ENCODE assay signal across 15 cellular contexts in the genomic region with DNA sequence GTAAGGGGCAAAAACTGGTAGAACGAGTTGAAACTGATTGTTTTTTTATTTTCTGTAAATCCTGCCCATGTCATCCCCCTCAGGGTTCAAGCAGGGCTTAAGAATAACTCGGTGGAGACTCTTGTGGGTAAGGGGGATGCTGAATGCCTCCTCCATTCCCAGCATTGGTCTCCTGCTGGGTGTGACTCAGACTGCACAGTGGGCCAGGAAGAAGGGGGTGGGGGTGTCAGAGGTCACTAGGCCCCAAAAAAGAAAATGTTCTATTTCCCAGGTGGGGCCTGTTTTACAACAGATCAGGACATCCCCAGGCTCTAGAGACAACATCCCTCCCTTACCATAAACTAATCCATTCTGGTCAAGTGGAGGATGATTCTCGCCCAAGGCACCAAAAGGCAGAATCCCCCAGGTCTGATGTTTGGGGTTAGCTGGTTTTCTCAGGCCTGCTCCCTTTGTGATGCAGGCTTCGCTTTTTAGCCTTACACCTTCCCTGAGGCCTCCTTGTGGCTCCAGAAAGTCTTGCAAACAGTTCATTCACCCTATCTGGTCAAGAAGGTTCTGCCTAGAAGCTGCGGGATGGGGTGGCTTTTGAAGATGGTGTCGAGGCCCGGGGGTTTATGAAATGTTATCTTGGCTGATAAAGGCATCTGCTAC. TPM values are rescaled to one million over a fixed set of nuclear protein-coding genes. Genes with fewer than 3 reads are reported as not detected.
DNase-seq lines count a peak whose midpoint lies in the region; ATAC-seq, FAIRE-seq and TF ChIP-seq lines count a peak whose summit lies in the region.
"Had no signal": no experiment of that assay in that cellular context is flagged by ENCODE, and none has a peak within 500 bp of the region (broad histone marks: within the 10 kb centered on the region; RNA-seq: fewer than 3 reads in every experiment).

No MANE protein-coding gene starts in this region.

- no peaks in the 10 kb centered on the region for H3K36me3 Mint-ChIP-seq in activated T-helper 1 cell treated with anti-CD3 and anti-CD28 coated beads, Interleukin-12 subunit alpha, Interleukin-12 subunit beta, Interleukin-2, Interleukin-4 antibody, amounts not matched to agents 30 ng/mL and 10 ng/mL and 1 ng/mL, durations not matched to agents 14 hours and 24 hours and 36 hours (ENCODE audit: low read depth)

- FAIRE-seq in bronchial epithelial cell (lab: Jason Lieb, UNC), result peak; percentile 28
- FAIRE-seq: D721Med had no signal

- H3K27me3 ChIP-seq in bronchial epithelial cell (ENCODE audit: control insufficient read depth, insufficient read depth, low read length) (no peaks in the 10 kb centered on the region), kidney epithelial cell (ENCODE audit: control insufficient read depth, insufficient read depth, low read length) (no peaks in the 10 kb centered on the region)

- intact Hi-C loops in activated T-helper 1 cell treated with anti-CD3 and anti-CD28 coated beads, Interleukin-12 subunit alpha, Interleukin-12 subunit beta, Interleukin-2, Interleukin-4 antibody, amounts not matched to agents 30 ng/mL and 10 ng/mL and 1 ng/mL, durations not matched to agents 14 hours and 24 hours and 36 hours (cut with micrococcal nuclease), result no loop called here

- H3K27ac Mint-ChIP-seq in activated T-helper 1 cell treated with anti-CD3 and anti-CD28 coated beads, Interleukin-12 subunit alpha, Interleukin-12 subunit beta, Interleukin-2, Interleukin-4 antibody, amounts not matched to agents 30 ng/mL and 10 ng/mL and 1 ng/mL, durations not matched to agents 14 hours and 24 hours and 36 hours, result no peak overlapping the region
- H3K27ac Mint-ChIP-seq: T-helper 2 cell treated with Interferon-gamma antibody and Interleukin-4, amounts not matched to agents 5 μg/mL and 100 μg/mL, for 36 hours had no signal

- no peaks in the 10 kb centered on the region for H3K9me3 Mint-ChIP-seq in activated T-helper 1 cell treated with anti-CD3 and anti-CD28 coated beads, Interleukin-12 subunit alpha, Interleukin-12 subunit beta, Interleukin-2, Interleukin-4 antibody, amounts not matched to agents 30 ng/mL and 10 ng/mL and 1 ng/mL, durations not matched to agents 14 hours and 24 hours and 36 hours
- H3K9me3 Mint-ChIP-seq: T-helper 2 cell treated with Interferon-gamma antibody and Interleukin-4, amounts not matched to agents 5 μg/mL and 100 μg/mL, for 36 hours had no signal

- H3K4me3 ChIP-seq in bronchial epithelial cell (ENCODE audit: low read depth, low read length), result no peak overlapping the region
- H3K4me3 ChIP-seq in kidney epithelial cell (ENCODE audit: low read depth, low read length), result no peak overlapping the region
- H3K4me3 ChIP-seq: skin epidermis had no signal

- TF ChIP-seq CTCF in bronchial epithelial cell (IDR thresholded peaks at IDR 0.05; ENCODE audit: insufficient read depth, low read length, severe bottlenecking), result peak; percentile 28
- TF ChIP-seq CTCF in kidney epithelial cell (IDR thresholded peaks at IDR 0.05; ENCODE audit: insufficient read depth, low read length, poor library complexity, severe bottlenecking), result peak; percentile 17

- H3K4me1 Mint-ChIP-seq in activated T-helper 1 cell treated with anti-CD3 and anti-CD28 coated beads, Interleukin-12 subunit alpha, Interleukin-12 subunit beta, Interleukin-2, Interleukin-4 antibody, amounts not matched to agents 30 ng/mL and 10 ng/mL and 1 ng/mL, durations not matched to agents 14 hours and 24 hours and 36 hours (ENCODE audit: low read depth), result no peaks in the 10 kb centered on the region

- DNase-seq in ELR (ENCODE audit: low read depth) (peak; percentile 44), M059J (ENCODE audit: low read depth) (peak; percentile 44), bronchial epithelial cell (ENCODE audit: low read depth) (no peak), kidney epithelial cell (ENCODE audit: low read depth) (no peak), cerebellar nuclear complex (lab: John Stamatoyannopoulos, UW) (no peak), germinal center (ENCODE audit: low spot score) (no peak)
- DNase-seq in activated T-helper 1 cell treated with anti-CD3 and anti-CD28 coated beads, Interleukin-12 subunit alpha, Interleukin-12 subunit beta, Interleukin-2, Interleukin-4 antibody, amounts not matched to agents 30 ng/mL and 10 ng/mL and 1 ng/mL, durations not matched to agents 14 hours and 24 hours and 36 hours (ENCODE audit: low spot score), result no peak
- DNase-seq: activated T-cell treated with anti-CD3 and anti-CD28 coated beads for 4 hours, NCI-H1092 had no signal

- H3K36me3 ChIP-seq in bronchial epithelial cell (ENCODE audit: control insufficient read depth, insufficient read depth, low read length) (no peaks in the 10 kb centered on the region), kidney epithelial cell (ENCODE audit: control insufficient read depth, insufficient read depth, low read length) (no peaks in the 10 kb centered on the region)

- ATAC-seq in HG03521 (IDR thresholded peaks at IDR 0.05; ENCODE audit: unreplicated experiment), result no peak

- H3K27me3 Mint-ChIP-seq in activated T-helper 1 cell treated with anti-CD3 and anti-CD28 coated beads, Interleukin-12 subunit alpha, Interleukin-12 subunit beta, Interleukin-2, Interleukin-4 antibody, amounts not matched to agents 30 ng/mL and 10 ng/mL and 1 ng/mL, durations not matched to agents 14 hours and 24 hours and 36 hours (ENCODE audit: insufficient read depth), result peaks cover 48% of the 10 kb centered on the region

- no peak overlapping the region for H3K4me3 Mint-ChIP-seq in activated T-helper 1 cell treated with anti-CD3 and anti-CD28 coated beads, Interleukin-12 subunit alpha, Interleukin-12 subunit beta, Interleukin-2, Interleukin-4 antibody, amounts not matched to agents 30 ng/mL and 10 ng/mL and 1 ng/mL, durations not matched to agents 14 hours and 24 hours and 36 hours
- H3K4me3 Mint-ChIP-seq: T-helper 2 cell treated with Interferon-gamma antibody and Interleukin-4, amounts not matched to agents 5 μg/mL and 100 μg/mL, for 36 hours had no signal

RNA-seq across cellular contexts. Expression of gene GRHL3, which starts 10.7 kb away (rescaled TPM):
- total RNA-seq in M059J (2014; rRNA removed; shearing (Covaris generic)), result not detected in 2 replicates
- total RNA-seq in bronchial epithelial cell, result 20.5 and 49.8 TPM in 2 replicates
- 12.5 and 12.9 TPM in 2 replicates for total RNA-seq in kidney epithelial cell
- not detected in 2 replicates for total RNA-seq in activated T-helper 1 cell treated with anti-CD3 and anti-CD28 coated beads, Interleukin-12 subunit alpha, Interleukin-12 subunit beta, Interleukin-2, Interleukin-4 antibody, amounts not matched to agents 30 ng/mL and 10 ng/mL and 1 ng/mL, durations not matched to agents 14 hours and 24 hours and 36 hours
- total RNA-seq: cardiac septum, mesenteric fat pad had no signal

Comparison
In these comparisons a context has a peak if more than half of its experiments do, and no peak if none do; other contexts are left out.
1. DNase-seq: peak in ELR (single experiment) and M059J (single experiment); none in bronchial epithelial cell (single experiment), kidney epithelial cell (single experiment), cerebellar nuclear complex (0 of 2), germinal center (single experiment) and activated T-helper 1 cell treated with anti-CD3 and anti-CD28 coated beads, Interleukin-12 subunit alpha, Interleukin-12 subunit beta, Interleukin-2, Interleukin-4 antibody, amounts not matched to agents 30 ng/mL and 10 ng/mL and 1 ng/mL, durations not matched to agents 14 hours and 24 hours and 36 hours (single experiment).
2. RNA of gene GRHL3, which starts 10.7 kb away (total RNA-seq): 20.5 to 49.8 TPM in bronchial epithelial cell and 12.5 to 12.9 TPM in kidney epithelial cell; not detected in M059J and not detected in activated T-helper 1 cell treated with anti-CD3 and anti-CD28 coated beads, Interleukin-12 subunit alpha, Interleukin-12 subunit beta, Interleukin-2, Interleukin-4 antibody, amounts not matched to agents 30 ng/mL and 10 ng/mL and 1 ng/mL, durations not matched to agents 14 hours and 24 hours and 36 hours; every median in the first group is over 10 times any median in the second.